ENCODE assay signal across 9 cellular contexts in genomic region chr1:27391511-27392095, GRCh38. TPM values are rescaled to one million over a fixed set of nuclear protein-coding genes. Genes with fewer than 3 reads are reported as not detected.
DNase-seq lines count a peak whose midpoint lies in the region; ATAC-seq and TF ChIP-seq lines count a peak whose summit lies in the region.
"Had no signal": no experiment of that assay in that cellular context is flagged by ENCODE, and none has a peak within 500 bp of the region (broad histone marks: within the 10 kb centered on the region; RNA-seq: fewer than 3 reads in every experiment).

No MANE protein-coding gene starts in this region.

- TF ChIP-seq POLR2A in upper lobe of left lung (IDR thresholded peaks at IDR 0.05), result peak in 2 of 4 donors; percentile 13 to 32

- H3K27me3 ChIP-seq in HUES6 (ENCODE audit: control insufficient read depth, insufficient read depth, low read length) (no peaks in the 10 kb centered on the region), upper lobe of left lung (no peaks in the 10 kb centered on the region)

- peaks cover 16% of the 10 kb centered on the region for H3K4me1 ChIP-seq in HUES6 (ENCODE audit: control insufficient read depth, insufficient read depth, low read length)
- H3K4me1 ChIP-seq in upper lobe of left lung, result peaks cover 24 to 43% (median 31%) of the 10 kb centered on the region in 4 donors

- peaks cover 8% of the 10 kb centered on the region for H3K36me3 ChIP-seq in HUES6 (ENCODE audit: control insufficient read depth, insufficient read depth, low read length)
- H3K36me3 ChIP-seq in upper lobe of left lung, result no peaks in the 10 kb centered on the region

- no peak for TF ChIP-seq CTCF in upper lobe of left lung (IDR thresholded peaks at IDR 0.05)

- H3K27ac ChIP-seq in HUES6 (ENCODE audit: low read depth, low read length) (no peak overlapping the region), epithelial cell of prostate (peak overlapping the region; percentile 13), upper lobe of left lung (peak overlapping the region; percentile 73 to 88 (median 79))

- DNase-seq in Ammon's horn (ENCODE audit: low spot score) (peak; percentile 65), epithelial cell of prostate (ENCODE audit: low read depth, low spot score) (no peak), mucosa of gallbladder (ENCODE audit: low spot score) (peak; percentile 35), upper lobe of left lung (peak in 1 of 2 donors; percentile 77), NCI-H2171 treated with DMSO at 0.1 percent for 48 hours (lab: John Stamatoyannopoulos, UW) (no peak)
- DNase-seq in activated CD4-positive, alpha-beta T cell treated with anti-CD3 and anti-CD28 coated beads, Interleukin-2, amount 50 U/mL, for 48 hours, result peak; percentile 33 to 45

- no peak overlapping the region for H3K9ac ChIP-seq in HUES6 (ENCODE audit: low read length)

- peak; percentile 5 to 10 for ATAC-seq in upper lobe of left lung (ENCODE audit: low FRiP score in 2 of 2)
- ATAC-seq in HG02884 (IDR thresholded peaks at IDR 0.05; ENCODE audit: unreplicated experiment), result no peak

- peak overlapping the region; percentile 81 for H3K4me3 ChIP-seq in HUES6 (ENCODE audit: low read depth, low read length)
- peak overlapping the region in 3 of 4 donors; percentile 43 to 56 (median 53) for H3K4me3 ChIP-seq in upper lobe of left lung

- WGBS in upper lobe of left lung, 2 donors, result 13% methylated on average over 6 to 11 of the region's 13 CpGs

- no peaks in the 10 kb centered on the region for H3K9me3 ChIP-seq in HUES6 (ENCODE audit: control insufficient read depth, insufficient read depth, low read depth, low read length)
- no peaks in the 10 kb centered on the region for H3K9me3 ChIP-seq in upper lobe of left lung

- TF ChIP-seq EP300 in upper lobe of left lung (IDR thresholded peaks at IDR 0.05), result peak in 1 of 4 donors; percentile 59

RNA-seq across cellular contexts. Expression of gene GPR3, which starts 0.8 kb away (rescaled TPM):
- total RNA-seq in mucosa of gallbladder (0.09 TPM), upper lobe of left lung (1 to 10 TPM in 2 of 6 donors, under 1 TPM in 3, not detected in 1; 0.39 to 1.6 (median 0.76) TPM)

RNA-seq across cellular contexts. Expression of gene CD164L2, which starts 8.5 kb away (rescaled TPM):
- total RNA-seq in mucosa of gallbladder (5.4 TPM), upper lobe of left lung (10 to 100 TPM in 1 of 6 donors, 1 to 10 TPM in 5; 2.3 to 12.3 (median 5.5) TPM)
- total RNA-seq: pulmonary artery endothelial cell had no signal

RNA-seq across cellular contexts. Expression of gene FCN3, which starts 17.0 kb away (rescaled TPM):
- 3.5 TPM for total RNA-seq in mucosa of gallbladder
- 1,000 to 10,000 TPM in 1 of 6 donors, 100 to 1,000 TPM in 5; 145 to 1,319 (median 555) TPM for total RNA-seq in upper lobe of left lung

RNA-seq across cellular contexts. Expression of gene MAP3K6, which starts 24.8 kb away (rescaled TPM):
- 50.9 TPM for total RNA-seq in mucosa of gallbladder
- total RNA-seq in upper lobe of left lung, result 100 to 1,000 TPM in 4 of 6 donors, 10 to 100 TPM in 2; 36.6 to 302 (median 118) TPM

RNA-seq across cellular contexts. Expression of gene SYTL1, which starts 49.8 kb away (rescaled TPM):
- 48.5 TPM for total RNA-seq in mucosa of gallbladder
- 10 to 100 TPM; 28.7 to 74.4 (median 44.1) TPM for total RNA-seq in upper lobe of left lung

Comparison
In these comparisons a context has a peak if more than half of its experiments do, and no peak if none do; other contexts are left out.
1. DNase-seq: peak in Ammon's horn (single experiment), activated CD4-positive, alpha-beta T cell treated with anti-CD3 and anti-CD28 coated beads, Interleukin-2, amount 50 U/mL, for 48 hours (2 of 2) and mucosa of gallbladder (single experiment); none in epithelial cell of prostate (single experiment) and NCI-H2171 treated with DMSO at 0.1 percent for 48 hours (single experiment).
2. RNA of gene FCN3, which starts 17.0 kb away (total RNA-seq): 145 to 1,319 TPM in upper lobe of left lung; 3.5 TPM in mucosa of gallbladder (single experiment); every median in the first group is over 10 times any median in the second.